8 cellular contexts compared by ENCODE assay signal in genomic region chr19:14383898-14384669, GRCh38. TPM values are rescaled to one million over a fixed set of nuclear protein-coding genes. Genes with fewer than 3 reads are reported as not detected.
DNase-seq lines count a peak whose midpoint lies in the region; ATAC-seq, FAIRE-seq and TF ChIP-seq lines count a peak whose summit lies in the region.

No MANE protein-coding gene starts in this region.

- H3K9me1 ChIP-seq in keratinocyte (ENCODE audit: control insufficient read depth, extremely low read depth, insufficient read depth, low read length), result no peaks in the 10 kb centered on the region

- H3K27ac ChIP-seq in keratinocyte (ENCODE audit: control insufficient read depth, insufficient read depth, low read length), result peak overlapping the region; percentile 58

- peak; percentile 55 for ATAC-seq in stimulated activated effector memory CD8-positive, alpha-beta T cell treated with anti-CD3 and anti-CD28 coated beads, Interleukin-12 subunit alpha, Interleukin-12 subunit beta, amount 100 ng/mL, for 72 hours
- no peak for ATAC-seq in GM19351 (IDR thresholded peaks at IDR 0.05; ENCODE audit: unreplicated experiment)

- H3K27ac Mint-ChIP-seq in stimulated activated effector memory CD8-positive, alpha-beta T cell treated with anti-CD3 and anti-CD28 coated beads, Interleukin-12 subunit alpha, Interleukin-12 subunit beta, amount 100 ng/mL, for 72 hours, result peak overlapping the region; percentile 96

- H3K79me2 ChIP-seq in keratinocyte (ENCODE audit: control insufficient read depth, insufficient read depth, low read length), result peaks cover 25% of the 10 kb centered on the region

- H3K9me3 ChIP-seq in keratinocyte (ENCODE audit: control insufficient read depth, low read depth, low read length), result no peaks in the 10 kb centered on the region

- dilution Hi-C loops in keratinocyte (cut with MboI; ENCODE audit: extremely low pct_ligation_motif_present, low sequenced_read_pairs), result no loop called here

- peak overlapping the region; percentile 87 for H3K4me3 Mint-ChIP-seq in stimulated activated effector memory CD8-positive, alpha-beta T cell treated with anti-CD3 and anti-CD28 coated beads, Interleukin-12 subunit alpha, Interleukin-12 subunit beta, amount 100 ng/mL, for 72 hours

- DNase-seq in SIG-M5 treated with dmso at 0.1 percent for 504 hours (lab: John Stamatoyannopoulos, UW; ENCODE audit: unreplicated experiment) (peak; percentile 63), SIG-M5 (lab: John Stamatoyannopoulos, UW) (no peak), OCI-M2 (lab: John Stamatoyannopoulos, UW; ENCODE audit: unreplicated experiment) (peak; percentile 88), keratinocyte (ENCODE audit: low read depth, low spot score) (no peak), putamen (ENCODE audit: low spot score) (no peak)
- DNase-seq in activated naive CD4-positive, alpha-beta T cell treated with anti-CD3 and anti-CD28 coated beads, Interleukin-2, amount 50 U/mL, for 16 hours, result peak; percentile 45
- DNase-seq in stimulated activated effector memory CD8-positive, alpha-beta T cell treated with anti-CD3 and anti-CD28 coated beads, Interleukin-12 subunit alpha, Interleukin-12 subunit beta, amount 100 ng/mL, for 72 hours (ENCODE audit: low spot score in 2 of 2), result peak in 1 of 2 donors; percentile 84

- H3K4me1 Mint-ChIP-seq in stimulated activated effector memory CD8-positive, alpha-beta T cell treated with anti-CD3 and anti-CD28 coated beads, Interleukin-12 subunit alpha, Interleukin-12 subunit beta, amount 100 ng/mL, for 72 hours, result peaks cover 41% of the 10 kb centered on the region

- no peak for FAIRE-seq in keratinocyte (lab: Jason Lieb, UNC)

- H3K27me3 ChIP-seq in keratinocyte (ENCODE audit: control insufficient read depth, extremely low read depth, insufficient read depth, low read length), result no peaks in the 10 kb centered on the region

- no peak for TF ChIP-seq CTCF in keratinocyte (optimal IDR thresholded peaks at IDR 0.05 in 1 of 3, IDR thresholded peaks at IDR 0.05 in 1 of 3, conservative IDR thresholded peaks at IDR 0.05 in 1 of 3; ENCODE audit: extremely low read depth in 1 of 3, insufficient read depth in 2 of 3, low read length in 3 of 3)

- H3K4me3 ChIP-seq in keratinocyte (ENCODE audit: control insufficient read depth in 2 of 3, extremely low read depth in 1 of 3, insufficient read depth in 2 of 3, low read depth in 1 of 3, low read length in 3 of 3), result peak overlapping the region in 2 of 3 experiments; percentile 13 to 15

- peaks cover 89% of the 10 kb centered on the region for H3K36me3 Mint-ChIP-seq in stimulated activated effector memory CD8-positive, alpha-beta T cell treated with anti-CD3 and anti-CD28 coated beads, Interleukin-12 subunit alpha, Interleukin-12 subunit beta, amount 100 ng/mL, for 72 hours

- H3K9me3 Mint-ChIP-seq in stimulated activated effector memory CD8-positive, alpha-beta T cell treated with anti-CD3 and anti-CD28 coated beads, Interleukin-12 subunit alpha, Interleukin-12 subunit beta, amount 100 ng/mL, for 72 hours, result no peaks in the 10 kb centered on the region

- no peaks in the 10 kb centered on the region for H3K36me3 ChIP-seq in keratinocyte (ENCODE audit: control insufficient read depth in 2 of 2, extremely low read depth in 1 of 2, insufficient read depth in 2 of 2, low read length in 2 of 2)

- peaks cover 22% of the 10 kb centered on the region for H3K4me1 ChIP-seq in keratinocyte (ENCODE audit: control insufficient read depth, extremely low read depth, insufficient read depth, low read length)

- H3K4me2 ChIP-seq in keratinocyte (ENCODE audit: control insufficient read depth, extremely low read depth, insufficient read depth, low read depth, low read length), result peak overlapping the region; percentile 58

- no peaks in the 10 kb centered on the region for H4K20me1 ChIP-seq in keratinocyte (ENCODE audit: control insufficient read depth, extremely low read depth, insufficient read depth, low read length)

- no peak overlapping the region for H2AFZ ChIP-seq in keratinocyte (ENCODE audit: control insufficient read depth, low read length)

- H3K9ac ChIP-seq in keratinocyte (ENCODE audit: control insufficient read depth, extremely low read depth, insufficient read depth, low read length), result no peak overlapping the region

RNA-seq across cellular contexts. Expression of gene ADGRE5, which starts 2.8 kb away (rescaled TPM):
- 14.1 to 25.1 TPM (median 22.8 TPM) in 3 replicates for polyA plus RNA-seq in keratinocyte
- 4.4 TPM for polyA plus RNA-seq in keratinocyte (2011; ENCODE audit: low read depth)
- polyA plus RNA-seq in keratinocyte (2011; cell fraction: cytosol; rRNA removed), result 9.5 and 12.2 TPM in 2 replicates
- 62.0 and 71.8 TPM in 2 replicates for polyA plus RNA-seq in keratinocyte (2011; cell fraction: nucleus; rRNA removed)
- polyA plus RNA-seq in keratinocyte (2012; ENCODE audit: low replicate concordance), result 8.9 and 33.7 TPM in 2 replicates
- 26.1 to 62.6 TPM (median 34.7 TPM) in 3 replicates for polyA minus RNA-seq in keratinocyte
- 30.9 TPM for polyA minus RNA-seq in keratinocyte (2011; cell fraction: cytosol; rRNA and poly(A)+ RNA removed)
- polyA minus RNA-seq in keratinocyte (2011; cell fraction: nucleus; rRNA and poly(A)+ RNA removed), result 45.7 and 51.1 TPM in 2 replicates

RNA-seq across cellular contexts. Expression of gene DDX39A, which starts 35.1 kb away (rescaled TPM):
- 54.9 to 85.1 TPM (median 57.6 TPM) in 3 replicates for polyA plus RNA-seq in keratinocyte
- 27.4 TPM for polyA plus RNA-seq in keratinocyte (2011; ENCODE audit: low read depth)
- 25.1 and 39.0 TPM in 2 replicates for polyA plus RNA-seq in keratinocyte (2011; cell fraction: cytosol; rRNA removed)
- 119 and 137 TPM in 2 replicates for polyA plus RNA-seq in keratinocyte (2011; cell fraction: nucleus; rRNA removed)
- polyA plus RNA-seq in keratinocyte (2012; ENCODE audit: low replicate concordance), result 61.5 and 86.3 TPM in 2 replicates
- polyA minus RNA-seq in keratinocyte, result 34.5 to 97.0 TPM (median 54.6 TPM) in 3 replicates
- 42.4 TPM for polyA minus RNA-seq in keratinocyte (2011; cell fraction: cytosol; rRNA and poly(A)+ RNA removed)
- 30.8 and 31.1 TPM in 2 replicates for polyA minus RNA-seq in keratinocyte (2011; cell fraction: nucleus; rRNA and poly(A)+ RNA removed)

RNA-seq across cellular contexts. Expression of gene PKN1, which starts 49.0 kb away (rescaled TPM):
- polyA plus RNA-seq in keratinocyte, result 0.62 to 1.1 TPM (median 0.79 TPM) in 3 replicates
- 3.2 TPM for polyA plus RNA-seq in keratinocyte (2011; ENCODE audit: low read depth)
- polyA plus RNA-seq in keratinocyte (2011; cell fraction: cytosol; rRNA removed), result 0.55 and 1.1 TPM in 2 replicates
- polyA plus RNA-seq in keratinocyte (2011; cell fraction: nucleus; rRNA removed), result 0.62 and 1.0 TPM in 2 replicates
- polyA plus RNA-seq in keratinocyte (2012; ENCODE audit: low replicate concordance), result 1.8 and 2.2 TPM in 2 replicates
- polyA minus RNA-seq in keratinocyte, result 1.9 to 5.7 TPM (median 3.1 TPM) in 3 replicates
- polyA minus RNA-seq in keratinocyte (2011; cell fraction: cytosol; rRNA and poly(A)+ RNA removed), result 3.8 TPM
- polyA minus RNA-seq in keratinocyte (2011; cell fraction: nucleus; rRNA and poly(A)+ RNA removed), result 0.95 and 1.2 TPM in 2 replicates

Comparison
In these comparisons a context has a peak if more than half of its experiments do, and no peak if none do; other contexts are left out.
1. DNase-seq: peak in SIG-M5 treated with dmso at 0.1 percent for 504 hours (single experiment), OCI-M2 (single experiment) and activated naive CD4-positive, alpha-beta T cell treated with anti-CD3 and anti-CD28 coated beads, Interleukin-2, amount 50 U/mL, for 16 hours (single experiment); none in SIG-M5 (single experiment), keratinocyte (single experiment) and putamen (single experiment).